In the genomic region with DNA sequence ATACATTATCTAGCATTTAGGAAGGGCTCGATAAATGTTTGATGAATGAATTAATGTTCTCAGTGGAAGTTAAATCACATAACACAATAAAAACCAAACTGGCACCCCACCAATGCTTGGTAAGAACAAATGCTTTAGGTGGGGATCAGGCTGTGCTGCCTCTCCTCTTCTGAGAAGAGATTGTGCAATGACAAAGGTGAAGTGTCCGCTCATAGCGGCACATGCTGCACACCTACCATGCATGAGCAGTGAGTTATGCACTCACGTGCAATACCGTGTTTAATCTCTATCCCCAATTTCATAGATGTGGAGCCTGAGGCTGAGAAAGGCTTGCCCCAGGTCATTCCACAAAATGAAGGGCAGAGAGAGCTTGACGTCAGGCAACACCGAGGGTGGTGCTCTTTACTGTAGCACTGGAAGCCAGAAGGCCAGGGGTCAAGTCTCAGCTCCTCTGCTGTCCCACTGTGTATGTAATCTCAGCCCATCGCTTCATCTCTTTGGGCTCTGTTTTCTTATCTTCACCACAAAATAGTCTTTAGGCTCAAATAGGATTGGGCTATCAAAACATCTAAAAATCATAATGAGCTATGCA, we compare ENCODE assay signal across 20 cellular contexts.
"Had no signal": no experiment of that assay in that cellular context is flagged by ENCODE, and none has a peak within 500 bp of the region (broad histone marks: within the 10 kb centered on the region; RNA-seq: fewer than 3 reads in every experiment).

No MANE protein-coding gene starts in this region.

- H3K27ac ChIP-seq: epithelial cell of prostate, esophagus squamous epithelium, left ventricle myocardium inferior had no signal

- H3K36me3 ChIP-seq: left ventricle myocardium inferior, thyroid gland had no signal

- H3K27ac Mint-ChIP-seq: activated B cell treated with CpG ODN at 0.5 μM for 24 hours; activated CD8-positive, alpha-beta T cell treated with anti-CD3 and anti-CD28 coated beads for 36 hours; activated naive CD4-positive, alpha-beta T cell treated with anti-CD3 and anti-CD28 coated beads, Interleukin-2, amount 50 U/mL, for 72 hours; activated T-helper 2 cell treated with anti-CD3 and anti-CD28 coated beads, Interferon-gamma antibody, Interleukin-2, Interleukin-4, amounts not matched to agents 10 μg/mL and 5 μg/mL and 100 μg/mL, durations not matched to agents 14 hours and 24 hours and 36 hours; stimulated activated memory B cell treated with anti-CD40 and anti-IgM and Interleukin-4, amounts not matched to agents 10 μg/mL and 1 μg/mL and 100 μg/mL, for 72 hours; stimulated activated naive CD8-positive, alpha-beta T cell treated with anti-CD3 and anti-CD28 coated beads, Interleukin-15, amount 100 ng/mL, for 72 hours had no signal

- ATAC-seq: activated CD8-positive, alpha-beta T cell treated with anti-CD3 and anti-CD28 coated beads for 36 hours; activated naive CD4-positive, alpha-beta T cell treated with anti-CD3 and anti-CD28 coated beads, Interleukin-2, amount 50 U/mL, for 72 hours; activated T-cell treated with anti-CD3 and anti-CD28 coated beads, Interleukin-2, amount 50 U/mL, for 4 hours; stimulated activated memory B cell treated with anti-CD40 and anti-IgM and Interleukin-4, amounts not matched to agents 10 μg/mL and 1 μg/mL and 100 μg/mL, for 72 hours; stimulated activated naive CD8-positive, alpha-beta T cell treated with anti-CD3 and anti-CD28 coated beads, Interleukin-15, amount 100 ng/mL, for 72 hours had no signal

- H3K4me3 ChIP-seq: esophagus squamous epithelium, left ventricle myocardium inferior, lung, thyroid gland had no signal

- DNase-seq: activated B cell treated with CpG ODN at 0.5 μM for 24 hours; activated CD4-positive, alpha-beta T cell treated with anti-CD3 and anti-CD28 coated beads, Interleukin-2, amount 50 U/mL, for 1 hour; activated CD8-positive, alpha-beta T cell treated with anti-CD3 and anti-CD28 coated beads for 36 hours; activated naive CD4-positive, alpha-beta T cell; activated T-cell treated with anti-CD3 and anti-CD28 coated beads, Interleukin-2, amount 50 U/mL, for 4 hours; effector CD4-positive, alpha-beta T cell; esophagus squamous epithelium; foreskin melanocyte; left ventricle myocardium inferior; right cardiac atrium; stimulated activated CD4-positive, alpha-beta T cell treated with anti-CD3 and anti-CD28 coated beads, Interleukin-2, amount 100 ng/mL, for 48 hours; stimulated activated naive CD8-positive, alpha-beta T cell treated with anti-CD3 and anti-CD28 coated beads, Interleukin-15, amount 100 ng/mL, for 72 hours; T-helper 2 cell; thyroid gland had no signal

- H3K9me3 Mint-ChIP-seq: activated B cell treated with CpG ODN at 0.5 μM for 24 hours; activated CD8-positive, alpha-beta T cell treated with anti-CD3 and anti-CD28 coated beads for 36 hours; activated naive CD4-positive, alpha-beta T cell treated with anti-CD3 and anti-CD28 coated beads, Interleukin-2, amount 50 U/mL, for 72 hours; activated T-cell treated with anti-CD3 and anti-CD28 coated beads, Interleukin-2, amount 50 U/mL, for 4 hours; activated T-helper 2 cell treated with anti-CD3 and anti-CD28 coated beads, Interferon-gamma antibody, Interleukin-2, Interleukin-4, amounts not matched to agents 10 μg/mL and 5 μg/mL and 100 μg/mL, durations not matched to agents 14 hours and 24 hours and 36 hours; nephron; stimulated activated memory B cell treated with anti-CD40 and anti-IgM and Interleukin-4, amounts not matched to agents 10 μg/mL and 1 μg/mL and 100 μg/mL, for 72 hours; stimulated activated naive CD8-positive, alpha-beta T cell treated with anti-CD3 and anti-CD28 coated beads, Interleukin-15, amount 100 ng/mL, for 72 hours had no signal

- H3K9me3 ChIP-seq: esophagus squamous epithelium, left ventricle myocardium inferior, thyroid gland had no signal

- H3K27me3 Mint-ChIP-seq: activated B cell treated with CpG ODN at 0.5 μM for 24 hours; activated CD8-positive, alpha-beta T cell treated with anti-CD3 and anti-CD28 coated beads for 36 hours; stimulated activated memory B cell treated with anti-CD40 and anti-IgM and Interleukin-4, amounts not matched to agents 10 μg/mL and 1 μg/mL and 100 μg/mL, for 72 hours; stimulated activated naive CD8-positive, alpha-beta T cell treated with anti-CD3 and anti-CD28 coated beads, Interleukin-15, amount 100 ng/mL, for 72 hours had no signal

- H3K4me3 Mint-ChIP-seq: activated B cell treated with CpG ODN at 0.5 μM for 24 hours; activated CD8-positive, alpha-beta T cell treated with anti-CD3 and anti-CD28 coated beads for 36 hours; activated T-cell treated with anti-CD3 and anti-CD28 coated beads, Interleukin-2, amount 50 U/mL, for 4 hours; nephron; stimulated activated memory B cell treated with anti-CD40 and anti-IgM and Interleukin-4, amounts not matched to agents 10 μg/mL and 1 μg/mL and 100 μg/mL, for 72 hours; stimulated activated naive CD8-positive, alpha-beta T cell treated with anti-CD3 and anti-CD28 coated beads, Interleukin-15, amount 100 ng/mL, for 72 hours had no signal

- H3K27me3 ChIP-seq: esophagus squamous epithelium, thyroid gland had no signal
